In genomic region chr17:8857919-8858318, GRCh38 we compare ENCODE assay signal across 9 cellular contexts. TPM values are rescaled to one million over a fixed set of nuclear protein-coding genes. Genes with fewer than 3 reads are reported as not detected.
DNase-seq lines count a peak whose midpoint lies in the region; ATAC-seq, FAIRE-seq and TF ChIP-seq lines count a peak whose summit lies in the region.
"Had no signal": no experiment of that assay in that cellular context is flagged by ENCODE, and none has a peak within 500 bp of the region (broad histone marks: within the 10 kb centered on the region; RNA-seq: fewer than 3 reads in every experiment).

No MANE protein-coding gene starts in this region.

- no peaks in the 10 kb centered on the region for H3K27me3 ChIP-seq in SJSA1 (replicated peaks)

- peaks cover 0 to 2% (median 0%) of the 10 kb centered on the region in 3 donors for H3K27me3 Mint-ChIP-seq in immature natural killer cell (ENCODE audit: low read depth in 3 of 3)

- H3K27ac ChIP-seq in SJSA1: peak overlapping the region; percentile 88; the same call in 1 of the 2 replicates
- H3K27ac ChIP-seq in kidney (ENCODE audit: low read depth in 2 of 2, low read length in 2 of 2): no peak overlapping the region

- peaks cover 25 to 39% of the 10 kb centered on the region in 2 donors for H3K4me1 Mint-ChIP-seq in immature natural killer cell

- H3K36me3 ChIP-seq in SJSA1: no peaks in the 10 kb centered on the region
- H3K36me3 ChIP-seq in kidney (ENCODE audit: control insufficient read depth in 1 of 2, insufficient read depth in 2 of 2, low read length in 2 of 2): no peaks in the 10 kb centered on the region

- ATAC-seq in activated CD4-positive, CD25-positive, alpha-beta regulatory T cell treated with anti-CD3 and anti-CD28 coated beads, Interleukin-2, amount 50 U/mL, for 24 hours: peak; percentile 44
- ATAC-seq in HG02759 (IDR thresholded peaks at IDR 0.05; ENCODE audit: unreplicated experiment) (peak; percentile 48), HG03342 (IDR thresholded peaks at IDR 0.05; ENCODE audit: unreplicated experiment) (no peak)

- H3K27ac Mint-ChIP-seq in immature natural killer cell: peak overlapping the region in 1 of 6 donors; percentile 77

- no peak overlapping the region for H3K4me3 ChIP-seq in SJSA1
- no peak overlapping the region for H3K4me3 ChIP-seq in kidney (ENCODE audit: low read length in 2 of 2)

- no peak for TF ChIP-seq CTCF in kidney (IDR thresholded peaks at IDR 0.05; ENCODE audit: borderline replicate concordance, extremely low read depth, insufficient read depth)

- FAIRE-seq in kidney (lab: Jason Lieb, UNC): no peak

- H3K9me3 Mint-ChIP-seq in immature natural killer cell: no peaks in the 10 kb centered on the region

- intact Hi-C loops in kidney (cut with DNase I): no loop called here

- H3K9me3 ChIP-seq in SJSA1 (replicated peaks): no peaks in the 10 kb centered on the region
- H3K9me3 ChIP-seq in kidney (ENCODE audit: control insufficient read depth in 1 of 2, low read length in 2 of 2): no peaks in the 10 kb centered on the region

- H3K9ac ChIP-seq in kidney (ENCODE audit: low read length in 2 of 2): no peak overlapping the region

- DNase-seq in activated CD4-positive, CD25-positive, alpha-beta regulatory T cell (lab: John Stamatoyannopoulos, UW): no peak
- peak; percentile 82 to 84 for DNase-seq in SJSA1 (ENCODE audit: low read depth in 1 of 2, low spot score in 2 of 2)
- DNase-seq in immature natural killer cell: peak in 1 of 3 donors; percentile 28
- DNase-seq in amygdala (lab: John Stamatoyannopoulos, UW): no peak
- DNase-seq in kidney: no peak

- H3K4me1 ChIP-seq in SJSA1 (replicated peaks) (peaks cover 29% of the 10 kb centered on the region), kidney (ENCODE audit: control insufficient read depth in 1 of 2, insufficient read depth in 1 of 2, low read depth in 1 of 2, low read length in 2 of 2) (peaks cover 0 to 2% of the 10 kb centered on the region in 2 donors)

- H3K4me3 Mint-ChIP-seq in immature natural killer cell: peak overlapping the region in 4 of 5 donors; percentile 62 to 87 (median 74)

- H3K36me3 Mint-ChIP-seq in immature natural killer cell: peaks cover 0 to 4% (median 3%) of the 10 kb centered on the region in 3 donors

RNA-seq across cellular contexts. Expression of gene PIK3R6, which starts 9.6 kb away (rescaled TPM):
- total RNA-seq in SJSA1 (2014; rRNA removed; shearing (Covaris generic)): not detected in 2 replicates
- polyA plus RNA-seq in immature natural killer cell: under 1 TPM in 2 of 3 donors, not detected in 1; 0.18 to 0.57 TPM
- total RNA-seq in kidney: 2.3 TPM
- 0.17 TPM for polyA plus RNA-seq in kidney (ENCODE audit: insufficient read depth, low read depth, low replicate concordance)

RNA-seq across cellular contexts. Expression of gene MFSD6L, which starts 58.8 kb away (rescaled TPM):
- total RNA-seq in SJSA1 (2014; rRNA removed; shearing (Covaris generic)): not detected in 2 replicates
- polyA plus RNA-seq in immature natural killer cell (not detected), kidney (ENCODE audit: insufficient read depth, low read depth, low replicate concordance) (3.1 TPM)
- 3.8 TPM for total RNA-seq in kidney
- total RNA-seq: activated CD8-positive, alpha-beta memory T cell treated with anti-CD3 and anti-CD28 coated beads for 36 hours had no signal

Comparison
In these comparisons a context has a peak if more than half of its experiments do, and no peak if none do; other contexts are left out.
1. DNase-seq: peak in SJSA1 (2 of 2); none in activated CD4-positive, CD25-positive, alpha-beta regulatory T cell (0 of 4), amygdala (0 of 56) and kidney (single experiment).